Comparison of ENCODE assay signal across 16 cellular contexts in the genomic region with DNA sequence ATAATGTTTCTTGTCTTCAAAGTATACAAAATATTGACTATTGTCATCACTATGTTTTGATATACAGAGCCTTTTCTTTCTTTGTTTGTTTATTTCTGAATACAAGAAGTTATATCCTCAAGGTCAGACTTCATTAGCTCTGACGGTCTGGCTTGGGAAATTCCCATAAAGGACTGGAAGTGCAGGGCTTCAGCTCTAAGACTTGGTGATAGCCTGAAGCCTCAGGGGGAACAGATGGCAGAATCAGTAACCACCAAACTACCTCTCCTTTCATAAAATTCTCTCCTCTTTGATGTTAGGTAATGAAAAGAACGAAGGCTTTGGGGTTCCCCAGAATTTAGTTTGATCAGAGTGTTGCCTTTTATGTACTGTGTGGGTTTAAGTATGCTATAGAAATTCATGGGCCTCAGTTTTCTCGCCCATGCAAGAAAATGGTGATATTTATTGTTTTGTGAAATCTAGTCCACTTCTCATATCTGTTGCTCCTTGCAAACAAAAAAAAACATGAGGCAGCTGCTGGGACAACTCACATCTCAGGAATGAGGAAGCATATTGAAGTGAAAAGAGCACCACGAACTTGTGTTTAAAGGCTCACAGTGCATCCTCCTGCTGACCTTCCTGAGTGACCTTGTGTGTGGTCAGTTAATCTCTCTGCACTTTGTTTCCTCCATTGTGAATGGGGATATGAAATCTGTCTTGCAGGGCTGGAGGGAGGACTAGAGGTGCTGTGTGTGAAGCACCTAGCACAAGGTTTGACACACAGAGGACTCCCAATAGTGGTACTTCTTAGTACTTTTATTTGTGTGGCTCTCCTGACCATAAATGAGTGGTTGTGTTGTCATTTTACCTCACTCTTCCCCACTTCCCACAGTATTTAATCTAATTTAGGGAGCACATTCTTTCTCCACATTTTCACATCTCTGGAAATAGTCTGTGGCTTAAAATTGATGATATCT.
DNase-seq lines count a peak whose midpoint lies in the region; ATAC-seq and TF ChIP-seq lines count a peak whose summit lies in the region.
"Had no signal": no experiment of that assay in that cellular context is flagged by ENCODE, and none has a peak within 500 bp of the region (broad histone marks: within the 10 kb centered on the region; RNA-seq: fewer than 3 reads in every experiment).

No MANE protein-coding gene starts in this region.

- H3F3A ChIP-seq in GM23248 (ENCODE audit: insufficient read depth): no peaks in the 10 kb centered on the region; the same call in 1 of the 2 replicates

- 18 to 34% methylated on average over 4 of the region's 4 CpGs for WGBS in GM23248 (ENCODE audit: low coverage in 1 of 2, low lambda C conversion rate in 2 of 2, missing lambda C conversion rate in 2 of 2), 2 experiments
- 40 to 49% (median 46%) methylated on average over 4 of the region's 4 CpGs for WGBS in stomach, 5 donors

- no peak overlapping the region for H3K27ac ChIP-seq in GM23248
- H3K27ac ChIP-seq in stomach: no peak overlapping the region

- in situ Hi-C loops in GM23248 (cut with MboI): no loop called here

- H3K36me3 ChIP-seq in GM23248 (ENCODE audit: low read depth): no peaks in the 10 kb centered on the region
- no peaks in the 10 kb centered on the region for H3K36me3 ChIP-seq in stomach

- H3K79me2 ChIP-seq in GM23248 (ENCODE audit: insufficient read depth): no peaks in the 10 kb centered on the region

- TF ChIP-seq CTCF in fibroblast of pulmonary artery (IDR thresholded peaks at IDR 0.05; ENCODE audit: low read length, missing control alignments): no peak
- TF ChIP-seq CTCF in stomach (IDR thresholded peaks at IDR 0.05): no peak

- H2AFZ ChIP-seq in GM23248: peak overlapping the region; percentile 69

- H3K9me3 ChIP-seq in GM23248 (ENCODE audit: low read depth) (no peaks in the 10 kb centered on the region), stomach (peaks cover 0 to 11% (median 0%) of the 10 kb centered on the region in 4 donors)

- H3K9me2 ChIP-seq in GM23248 (ENCODE audit: insufficient read depth): no peaks in the 10 kb centered on the region

- no peak overlapping the region for H3K9ac ChIP-seq in GM23248

- no peak overlapping the region for H3K4me3 ChIP-seq in GM23248
- no peak overlapping the region for H3K4me3 ChIP-seq in fibroblast of pulmonary artery (replicated peaks; ENCODE audit: low read depth, low read length)
- H3K4me3 ChIP-seq in stomach: no peak overlapping the region

- DNase-seq in GM23248: peak; percentile 60
- peak; percentile 16 for DNase-seq in RKO (ENCODE audit: low spot score)
- peak; percentile 62 for DNase-seq in fibroblast of pulmonary artery (ENCODE audit: low read depth)
- DNase-seq in pulmonary artery endothelial cell (ENCODE audit: low read depth, low spot score): peak; percentile 60
- DNase-seq in stomach: no peak
- no peak for DNase-seq in NCI-H345 (lab: John Stamatoyannopoulos, UW)
- DNase-seq in stimulated activated CD4-positive, alpha-beta T cell treated with anti-CD3 and anti-CD28 coated beads, Interleukin-4, amount 100 ng/mL, for 24 hours: no peak
- DNase-seq: activated CD4-positive, alpha-beta memory T cell treated with anti-CD3 and anti-CD28 coated beads, Interleukin-2, amount 10 ng/mL, durations not matched to agents 7 days and 5 days; DMS153; effector CD8-positive, alpha-beta T cell; natural killer cell; NCI-H146; stimulated activated CD4-positive, alpha-beta T cell treated with anti-CD3 and anti-CD28 coated beads, Interleukin-12 subunit alpha, Interleukin-12 subunit beta, amount 100 ng/mL, for 4 hours; T-helper 2 cell had no signal

- H4K20me1 ChIP-seq in GM23248 (ENCODE audit: insufficient read depth): no peaks in the 10 kb centered on the region

- no peak for TF ChIP-seq POLR2A in stomach (IDR thresholded peaks at IDR 0.05)

- intact Hi-C loops in stomach (cut with DNase I; ENCODE audit: low total_unique reads): no loop called here

- peak overlapping the region; percentile 8 for H3K4me2 ChIP-seq in GM23248 (ENCODE audit: unreplicated experiment)

- no peak for ATAC-seq in HG03095 (IDR thresholded peaks at IDR 0.05; ENCODE audit: unreplicated experiment)
- ATAC-seq: activated naive CD4-positive, alpha-beta T cell treated with anti-CD3 and anti-CD28 coated beads, Interleukin-2, amount 50 U/mL, for 72 hours; natural killer cell had no signal

- H3K4me1 ChIP-seq in GM23248 (ENCODE audit: insufficient read depth): peaks cover 14% of the 10 kb centered on the region
- H3K4me1 ChIP-seq in stomach: no peaks in the 10 kb centered on the region

- no peak for TF ChIP-seq EP300 in stomach (IDR thresholded peaks at IDR 0.05)

- no peaks in the 10 kb centered on the region for H3K27me3 ChIP-seq in GM23248 (replicated peaks; ENCODE audit: insufficient read depth)
- H3K27me3 ChIP-seq in stomach: no peaks in the 10 kb centered on the region

Comparison
In these comparisons a context has a peak if more than half of its experiments do, and no peak if none do; other contexts are left out.
1. DNase-seq: peak in GM23248 (single experiment), RKO (single experiment), fibroblast of pulmonary artery (single experiment) and pulmonary artery endothelial cell (single experiment); none in stomach (single experiment), NCI-H345 (single experiment) and stimulated activated CD4-positive, alpha-beta T cell treated with anti-CD3 and anti-CD28 coated beads, Interleukin-4, amount 100 ng/mL, for 24 hours (single experiment).